Comparison of ENCODE assay signal across 9 cellular contexts in genomic region chr9:93126151-93126781, GRCh38. TPM values are rescaled to one million over a fixed set of nuclear protein-coding genes. Genes with fewer than 3 reads are reported as not detected.
DNase-seq lines count a peak whose midpoint lies in the region; ATAC-seq and TF ChIP-seq lines count a peak whose summit lies in the region.
"Had no signal": no experiment of that assay in that cellular context is flagged by ENCODE, and none has a peak within 500 bp of the region (broad histone marks: within the 10 kb centered on the region; RNA-seq: fewer than 3 reads in every experiment).

No MANE protein-coding gene starts in this region.

- no peaks in the 10 kb centered on the region for H3K27me3 ChIP-seq in ascending aorta
- H3K27me3 ChIP-seq in muscle layer of colon (ENCODE audit: control insufficient read depth in 1 of 2, insufficient read depth in 2 of 2, low read length in 2 of 2) = no peaks in the 10 kb centered on the region
- no peaks in the 10 kb centered on the region for H3K27me3 ChIP-seq in tibial nerve

- intact Hi-C loops in ascending aorta (cut with DNase I) = loop anchor here (10.0 kb wide), 1 partner anchor 451 kb away; the partner anchor contains the start of gene IPPK
- intact Hi-C loops in Calu3 (cut with micrococcal nuclease; ENCODE audit: unreplicated experiment) = no loop called here

- ATAC-seq in HG03442 (IDR thresholded peaks at IDR 0.05; ENCODE audit: unreplicated experiment) = no peak

- no peak overlapping the region for H3K4me3 Mint-ChIP-seq in Calu3 (ENCODE audit: low read depth, unreplicated experiment)

- H3K27ac ChIP-seq in ascending aorta (peak overlapping the region; percentile 78 to 99), muscle layer of colon (ENCODE audit: low read depth, low read length) (peak overlapping the region; percentile 100), tibial nerve (peak overlapping the region; percentile 7 to 97 (median 67))

- H3K4me1 ChIP-seq in ascending aorta = peaks cover 31 to 48% of the 10 kb centered on the region in 2 donors
- H3K4me1 ChIP-seq in muscle layer of colon (ENCODE audit: insufficient read depth, low read length) = peaks cover 54% of the 10 kb centered on the region
- H3K4me1 ChIP-seq in tibial nerve = peaks cover 0 to 61% (median 53%) of the 10 kb centered on the region in 4 donors

- H3K27me3 Mint-ChIP-seq in Calu3 (ENCODE audit: unreplicated experiment) = no peaks in the 10 kb centered on the region

- no peaks in the 10 kb centered on the region for H3K9me3 Mint-ChIP-seq in Calu3 (ENCODE audit: low read depth, unreplicated experiment)

- BruUV-seq in Calu3 (replicated peaks; lab: Mats Ljungman, UMichigan) = no TSS peak

- no peak overlapping the region for H3K27ac Mint-ChIP-seq in Calu3 (ENCODE audit: unreplicated experiment)

- no peak for TF ChIP-seq CTCF in ascending aorta (IDR thresholded peaks at IDR 0.05)
- TF ChIP-seq CTCF in tibial nerve (IDR thresholded peaks at IDR 0.05) = no peak
- TF ChIP-seq CTCF in Calu3 (IDR thresholded peaks at IDR 0.05; ENCODE audit: unreplicated experiment) = no peak

- peaks cover 45 to 47% of the 10 kb centered on the region in 2 donors for H3K36me3 ChIP-seq in ascending aorta
- peaks cover 46% of the 10 kb centered on the region for H3K36me3 ChIP-seq in muscle layer of colon (ENCODE audit: insufficient read depth, low read length)
- peaks cover 0 to 41% (median 0%) of the 10 kb centered on the region in 3 donors for H3K36me3 ChIP-seq in tibial nerve

- H3K36me3 Mint-ChIP-seq in Calu3 (ENCODE audit: insufficient read depth, unreplicated experiment) = no peaks in the 10 kb centered on the region

- H3K4me1 Mint-ChIP-seq in Calu3 (ENCODE audit: low read depth, unreplicated experiment) = no peaks in the 10 kb centered on the region

- WGBS in tibial nerve, 2 donors = 75 to 77% methylated on average over 22 of the region's 23 CpGs

- TF ChIP-seq POLR2A in tibial nerve (IDR thresholded peaks at IDR 0.05) = no peak

- CTCF ChIA-PET in Calu3 (lab: Charles Lee) = no interaction called here

- DNase-seq in activated effector memory CD4-positive, alpha-beta T cell treated with anti-CD3 and anti-CD28 coated beads, Interleukin-2, amount 50 U/mL, for 16 hours = peak; percentile 57
- DNase-seq in activated effector memory CD4-positive, alpha-beta T cell treated with Interleukin-2 at 50 U/mL for 16 hours = no peak
- peak in 1 of 2 donors; percentile 57 for DNase-seq in ascending aorta (ENCODE audit: low spot score in 2 of 2)
- peak in 1 of 2 donors; percentile 12 for DNase-seq in tibial nerve (ENCODE audit: low spot score in 2 of 2)
- DNase-seq in Calu3 = no peak
- DNase-seq in RPMI8226 = no peak

- H3K4me3 ChIP-seq in ascending aorta = peak overlapping the region in 1 of 2 donors; percentile 23
- peak overlapping the region in 1 of 2 donors; percentile 31 for H3K4me3 ChIP-seq in muscle layer of colon (ENCODE audit: low read depth in 1 of 2, low read length in 2 of 2)
- peak overlapping the region in 1 of 4 donors; percentile 0 for H3K4me3 ChIP-seq in tibial nerve
- H3K4me3 ChIP-seq: lung had no signal

- H3K9me3 ChIP-seq in ascending aorta (no peaks in the 10 kb centered on the region), muscle layer of colon (ENCODE audit: low read length) (no peaks in the 10 kb centered on the region), tibial nerve (no peaks in the 10 kb centered on the region)

- no peak overlapping the region for H3K9ac ChIP-seq in muscle layer of colon (ENCODE audit: low read length)

- no peak for TF ChIP-seq EP300 in tibial nerve (IDR thresholded peaks at IDR 0.05)

RNA-seq across cellular contexts. Expression of gene NINJ1, which starts 7.8 kb away (rescaled TPM):
- total RNA-seq in ascending aorta (156 TPM), tibial nerve (10 to 100 TPM; 48.2 to 98.8 (median 72.9) TPM), Calu3 (2022) (12.6 and 15.2 TPM in 2 replicates)

RNA-seq across cellular contexts. Expression of gene CARD19, which starts 30.2 kb away (rescaled TPM):
- total RNA-seq in ascending aorta (212 TPM), tibial nerve (10 to 100 TPM; 53.4 to 93.6 (median 60.7) TPM), Calu3 (2022) (26.1 and 26.4 TPM in 2 replicates)

RNA-seq across cellular contexts. Expression of gene WNK2, which starts 57.7 kb away (rescaled TPM):
- total RNA-seq in ascending aorta = not detected
- total RNA-seq in tibial nerve = 10 to 100 TPM in 2 of 4 donors, 1 to 10 TPM in 2; 3.8 to 17.7 (median 9.0) TPM
- total RNA-seq in Calu3 (2022) = 81.2 and 85.7 TPM in 2 replicates
